ENCODE assay signal across 29 cellular contexts in the genomic region with DNA sequence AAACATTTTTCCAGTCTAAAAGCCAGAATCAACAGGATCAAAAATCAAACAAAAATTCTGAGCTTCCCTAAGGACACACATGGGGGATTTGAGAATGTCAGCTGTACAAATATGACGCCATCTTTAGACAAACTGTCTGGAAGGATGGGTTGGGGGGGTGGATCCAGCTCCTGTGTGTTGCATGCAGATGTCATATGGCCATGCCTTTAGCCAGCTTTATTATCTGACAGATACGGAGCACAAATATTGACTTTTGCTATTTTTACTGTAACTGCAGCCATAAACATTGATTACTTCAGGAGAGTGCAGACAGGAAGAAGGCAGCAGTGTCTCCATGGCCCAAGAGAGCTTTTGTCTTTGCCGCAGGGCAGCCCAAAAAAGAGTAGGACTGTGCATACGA.
A peak's percentile ranks its signal among the peaks of the same experiment; 100 is the strongest.
DNase-seq lines count a peak whose midpoint lies in the region; ATAC-seq and TF ChIP-seq lines count a peak whose summit lies in the region.
"Had no signal": no experiment of that assay in that cellular context is flagged by ENCODE, and none has a peak within 500 bp of the region (broad histone marks: within the 10 kb centered on the region; RNA-seq: fewer than 3 reads in every experiment).

No MANE protein-coding gene starts in this region.

- DNase-seq in HuH-7.5 (ENCODE audit: low spot score) (peak; percentile 36), NCI-H69 (lab: John Stamatoyannopoulos, UW) (peak; percentile 82), choroid plexus epithelial cell (ENCODE audit: low read depth) (peak; percentile 5), G401 (ENCODE audit: low spot score) (no peak)
- no peak for DNase-seq in activated CD4-positive, alpha-beta T cell treated with anti-CD3 and anti-CD28 coated beads, Interleukin-2, amount 10 ng/mL, durations not matched to agents 24 days and 14 days
- DNase-seq: activated CD4-positive, alpha-beta T cell treated with anti-CD3 and anti-CD28 coated beads for 36 hours; activated T-cell treated with anti-CD3 and anti-CD28 coated beads, Interleukin-2, amount 50 U/mL, for 4 hours; body of pancreas; Calu3; effector memory CD8-positive, alpha-beta T cell; foreskin fibroblast; HFFc6; hippocampal formation; immature natural killer cell; KBM-7; left ventricle myocardium inferior; NCI-H187 treated with DMSO at 0.1 percent for 48 hours; NK-92 treated with Interleukin-12 subunit alpha and Interleukin-12 subunit beta, amount 100 ng/mL, for 24 hours; ovary; right cardiac atrium; SK-N-SH; T-helper 2 cell had no signal

- H3K4me1 Mint-ChIP-seq in activated CD4-positive, alpha-beta T cell treated with anti-CD3 and anti-CD28 coated beads, Interleukin-2, amount 10 ng/mL, durations not matched to agents 24 days and 14 days = no peaks in the 10 kb centered on the region
- H3K4me1 Mint-ChIP-seq: activated CD4-positive, alpha-beta T cell treated with anti-CD3 and anti-CD28 coated beads for 36 hours; immature natural killer cell; nephron had no signal

- H3K4me3 ChIP-seq in choroid plexus epithelial cell (ENCODE audit: low read depth, low read length) = no peak overlapping the region
- H3K4me3 ChIP-seq: BLaER1 treated with 17β-estradiol and CSF1 and Interleukin-3, amounts not matched to agents 10 nM and 100 nM; body of pancreas; left ventricle myocardium inferior; ovary had no signal

- intact Hi-C loops in activated CD4-positive, alpha-beta T cell treated with anti-CD3 and anti-CD28 coated beads, Interleukin-2, amount 10 ng/mL, durations not matched to agents 24 days and 14 days (cut with micrococcal nuclease) = no loop called here

- in situ Hi-C loops in G401 (cut with HindIII; ENCODE audit: low sequenced_read_pairs) = no loop called here

- no peaks in the 10 kb centered on the region for H3K27me3 Mint-ChIP-seq in activated CD4-positive, alpha-beta T cell treated with anti-CD3 and anti-CD28 coated beads, Interleukin-2, amount 10 ng/mL, durations not matched to agents 24 days and 14 days
- H3K27me3 Mint-ChIP-seq: effector memory CD8-positive, alpha-beta T cell; stimulated activated naive CD8-positive, alpha-beta T cell treated with anti-CD3 and anti-CD28 coated beads, Interleukin-15, Interleukin-2, amounts not matched to agents 100 ng/mL and 50 ng/mL, for 24 hours had no signal

- peak overlapping the region; percentile 35; the same call in 1 of the 2 replicates for H3K27ac ChIP-seq in C4-2B
- H3K27ac ChIP-seq: BLaER1 treated with 17β-estradiol and CSF1 and Interleukin-3, amounts not matched to agents 10 nM and 100 nM; body of pancreas; left ventricle myocardium inferior; ovary had no signal

- ATAC-seq in GM21367 (IDR thresholded peaks at IDR 0.05; ENCODE audit: unreplicated experiment) (no peak), GM18519 (IDR thresholded peaks at IDR 0.05; ENCODE audit: low FRiP score, unreplicated experiment) (no peak)
- ATAC-seq: activated CD4-positive, alpha-beta T cell treated with anti-CD3 and anti-CD28 coated beads for 36 hours; activated T-cell treated with anti-CD3 and anti-CD28 coated beads, Interleukin-2, amount 50 U/mL, for 4 hours; body of pancreas; effector memory CD8-positive, alpha-beta T cell; Panc1; right cardiac atrium had no signal

- H3K27ac Mint-ChIP-seq in activated CD4-positive, alpha-beta T cell treated with anti-CD3 and anti-CD28 coated beads, Interleukin-2, amount 10 ng/mL, durations not matched to agents 24 days and 14 days = no peak overlapping the region
- H3K27ac Mint-ChIP-seq: activated CD4-positive, alpha-beta T cell treated with anti-CD3 and anti-CD28 coated beads for 36 hours; effector memory CD8-positive, alpha-beta T cell; HFFc6; immature natural killer cell; stimulated activated naive CD8-positive, alpha-beta T cell treated with anti-CD3 and anti-CD28 coated beads, Interleukin-15, Interleukin-2, amounts not matched to agents 100 ng/mL and 50 ng/mL, for 24 hours had no signal

- no peak overlapping the region for H3K4me3 Mint-ChIP-seq in activated CD4-positive, alpha-beta T cell treated with anti-CD3 and anti-CD28 coated beads, Interleukin-2, amount 10 ng/mL, durations not matched to agents 24 days and 14 days
- H3K4me3 Mint-ChIP-seq: activated CD4-positive, alpha-beta T cell treated with anti-CD3 and anti-CD28 coated beads for 36 hours; activated T-cell treated with anti-CD3 and anti-CD28 coated beads, Interleukin-2, amount 50 U/mL, for 4 hours; effector memory CD8-positive, alpha-beta T cell; HFFc6; immature natural killer cell; nephron; stimulated activated naive CD8-positive, alpha-beta T cell treated with anti-CD3 and anti-CD28 coated beads, Interleukin-15, Interleukin-2, amounts not matched to agents 100 ng/mL and 50 ng/mL, for 24 hours had no signal

- no peaks in the 10 kb centered on the region for H3K36me3 Mint-ChIP-seq in activated CD4-positive, alpha-beta T cell treated with anti-CD3 and anti-CD28 coated beads, Interleukin-2, amount 10 ng/mL, durations not matched to agents 24 days and 14 days (ENCODE audit: low read depth)
- H3K36me3 Mint-ChIP-seq: immature natural killer cell had no signal

- no peaks in the 10 kb centered on the region for H3K9me3 Mint-ChIP-seq in activated CD4-positive, alpha-beta T cell treated with anti-CD3 and anti-CD28 coated beads, Interleukin-2, amount 10 ng/mL, durations not matched to agents 24 days and 14 days
- H3K9me3 Mint-ChIP-seq: activated T-cell treated with anti-CD3 and anti-CD28 coated beads, Interleukin-2, amount 50 U/mL, for 4 hours; effector memory CD8-positive, alpha-beta T cell; HFFc6; stimulated activated naive CD8-positive, alpha-beta T cell treated with anti-CD3 and anti-CD28 coated beads, Interleukin-15, Interleukin-2, amounts not matched to agents 100 ng/mL and 50 ng/mL, for 24 hours had no signal

- no peak for TF ChIP-seq CTCF in C4-2B (conservative IDR thresholded peaks at IDR 0.05)
- TF ChIP-seq CTCF in choroid plexus epithelial cell (conservative IDR thresholded peaks at IDR 0.05; ENCODE audit: low read depth, low read length) = no peak

Comparison
In these comparisons a context has a peak if more than half of its experiments do, and no peak if none do; other contexts are left out.
1. DNase-seq: peak in HuH-7.5 (single experiment), NCI-H69 (single experiment) and choroid plexus epithelial cell (single experiment); none in activated CD4-positive, alpha-beta T cell treated with anti-CD3 and anti-CD28 coated beads, Interleukin-2, amount 10 ng/mL, durations not matched to agents 24 days and 14 days (single experiment) and G401 (single experiment).